ENCODE assay signal across 8 cellular contexts in the genomic region with DNA sequence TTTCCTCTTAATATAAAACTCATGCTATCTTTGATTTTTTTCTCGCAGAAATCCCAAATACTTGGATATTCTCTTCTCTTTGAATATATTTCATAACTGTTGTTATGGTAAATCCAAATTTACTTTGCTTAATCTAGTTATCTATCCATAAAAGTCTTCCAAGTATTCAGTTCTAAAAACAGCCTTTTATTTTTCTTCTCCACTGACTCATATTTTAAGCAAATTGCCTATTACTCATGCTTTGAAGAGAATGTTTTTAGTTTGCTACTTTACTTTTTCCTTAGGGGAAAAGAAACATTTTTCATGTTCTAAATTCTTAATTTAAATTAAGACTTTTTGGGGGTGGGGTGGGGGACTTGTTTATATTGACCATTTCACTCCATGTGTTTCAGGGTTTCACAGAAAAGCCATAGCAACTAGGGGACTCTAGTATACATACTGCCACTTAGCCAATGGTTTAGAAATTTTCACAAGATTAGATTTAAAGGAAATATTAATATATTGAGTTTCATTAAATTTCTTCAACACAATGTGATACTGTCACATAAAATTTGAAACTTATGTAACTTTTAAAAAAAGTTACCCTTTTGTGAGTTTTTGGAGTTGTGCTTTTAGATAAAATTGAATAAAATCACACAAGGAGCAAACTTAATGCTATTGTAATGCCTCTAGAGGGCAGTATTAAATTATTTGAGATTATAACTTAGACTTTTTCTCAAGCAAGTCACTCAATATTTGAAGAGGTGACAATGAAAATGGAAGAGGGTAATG.
A peak's percentile ranks its signal among the peaks of the same experiment; 100 is the strongest.
DNase-seq lines count a peak whose midpoint lies in the region; ATAC-seq, FAIRE-seq and TF ChIP-seq lines count a peak whose summit lies in the region.

No MANE protein-coding gene starts in this region.

- WGBS in pancreas, 2 donors = 69 to 81% methylated on average over 1 of the region's 1 CpG

- TF ChIP-seq CTCF in pancreas (IDR thresholded peaks at IDR 0.05) = peak in 3 of 4 donors; percentile 31 to 53 (median 31)

- DNase-seq in ACHN = peak; percentile 49
- peak; percentile 38 for DNase-seq in NCI-H2029 (lab: John Stamatoyannopoulos, UW)
- DNase-seq in cerebellum (ENCODE audit: low spot score) = peak; percentile 0
- DNase-seq in pancreas = no peak
- no peak for DNase-seq in left colon
- no peak for DNase-seq in effector memory CD4-positive, alpha-beta T cell

- no peaks in the 10 kb centered on the region for H3K36me3 ChIP-seq in pancreas
- H3K36me3 ChIP-seq in effector memory CD4-positive, alpha-beta T cell (ENCODE audit: control insufficient read depth, insufficient read depth, low read length) = no peaks in the 10 kb centered on the region

- intact Hi-C loops in pancreas (cut with DNase I) = no loop called here
- intact Hi-C loops in left colon (cut with DNase I, micrococcal nuclease) = no loop called here

- ATAC-seq in GM18858 (IDR thresholded peaks at IDR 0.05; ENCODE audit: unreplicated experiment) (peak; percentile 60), pancreas (no peak), left colon (no peak), GM18870 (IDR thresholded peaks at IDR 0.05; ENCODE audit: unreplicated experiment) (no peak)

- H3K27me3 ChIP-seq in pancreas = no peaks in the 10 kb centered on the region
- H3K27me3 ChIP-seq in effector memory CD4-positive, alpha-beta T cell (replicated peaks; ENCODE audit: control insufficient read depth, insufficient read depth, low read length, poor library complexity, severe bottlenecking) = no peaks in the 10 kb centered on the region

- FAIRE-seq in pancreas (lab: Jason Lieb, UNC) = peak; percentile 86

- no peaks in the 10 kb centered on the region for H3K4me1 ChIP-seq in pancreas
- no peaks in the 10 kb centered on the region for H3K4me1 ChIP-seq in effector memory CD4-positive, alpha-beta T cell (ENCODE audit: control insufficient read depth, insufficient read depth, low read length, poor library complexity, severe bottlenecking)

- H3K27ac ChIP-seq in pancreas = no peak overlapping the region
- H3K27ac ChIP-seq in effector memory CD4-positive, alpha-beta T cell (ENCODE audit: insufficient read depth, low read length, poor library complexity, severe bottlenecking) = no peak overlapping the region

- H3K4me3 ChIP-seq in pancreas = no peak overlapping the region
- no peak overlapping the region for H3K4me3 ChIP-seq in effector memory CD4-positive, alpha-beta T cell (ENCODE audit: insufficient read depth, low read depth, low read length, poor library complexity, severe bottlenecking)

- H3K9me3 ChIP-seq in pancreas = no peaks in the 10 kb centered on the region
- no peaks in the 10 kb centered on the region for H3K9me3 ChIP-seq in effector memory CD4-positive, alpha-beta T cell (ENCODE audit: control insufficient read depth, low read length)

- in situ Hi-C loops in ACHN (cut with HindIII; ENCODE audit: low pct_ligation_motif_present, low pct_unique_long_range_greater_than_20kb, low sequenced_read_pairs) = no loop called here

Comparison
In these comparisons a context has a peak if more than half of its experiments do, and no peak if none do; other contexts are left out.
1. DNase-seq: peak in ACHN (single experiment), NCI-H2029 (single experiment) and cerebellum (single experiment); none in pancreas (0 of 6), left colon (0 of 2) and effector memory CD4-positive, alpha-beta T cell (0 of 3).